In genomic region chr18:79988079-79988924, GRCh38 we compare ENCODE assay signal across 8 cellular contexts. TPM values are rescaled to one million over a fixed set of nuclear protein-coding genes. Genes with fewer than 3 reads are reported as not detected.
DNase-seq lines count a peak whose midpoint lies in the region; ATAC-seq and TF ChIP-seq lines count a peak whose summit lies in the region.

Gene TXNL4A (minus strand): TSS chr18:79988563. CDS start chr18:79988392, 171 bp downstream.

- DNase-seq in GM06990 (ENCODE audit: extremely low read depth, insufficient read length) (peak; percentile 94), HAP-1 (ENCODE audit: low spot score in 2 of 2) (peak; percentile 73 to 85), MG63 (peak; percentile 86), SK-N-MC (ENCODE audit: low read depth, low spot score) (peak; percentile 32), germinal center (ENCODE audit: low spot score) (peak; percentile 84), omental fat pad (ENCODE audit: low spot score) (peak; percentile 31)
- DNase-seq in activated naive CD4-positive, alpha-beta T cell treated with anti-CD3 and anti-CD28 coated beads, Interleukin-2, amount 10 ng/mL, durations not matched to agents 7 days and 5 days: peak; percentile 89

- in situ Hi-C loops in HAP-1 (cut with MboI; ENCODE audit: low sequenced_read_pairs): no loop called here

- H3K36me3 ChIP-seq in GM06990 (ENCODE audit: control insufficient read depth, insufficient read depth, low read length) (peaks cover 4% of the 10 kb centered on the region), HAP-1 (replicated peaks) (peaks cover 31% of the 10 kb centered on the region), MG63 (peaks cover 24% of the 10 kb centered on the region), SK-N-MC (ENCODE audit: insufficient read depth, low read length) (peaks cover 33% of the 10 kb centered on the region)

- no peaks in the 10 kb centered on the region for H3K27me3 Mint-ChIP-seq in activated naive CD4-positive, alpha-beta T cell treated with anti-CD3 and anti-CD28 coated beads, Interleukin-2, amount 10 ng/mL, durations not matched to agents 7 days and 5 days

- H3K4me3 ChIP-seq in GM06990 (replicated peaks; ENCODE audit: low read depth, low read length) (peak within 1 kb of the TSS; percentile 97), HAP-1 (peak within 1 kb of the TSS; percentile 78), MG63 (peak within 1 kb of the TSS; percentile 87), SK-N-MC (peak within 1 kb of the TSS; percentile 84)

- H3K27ac ChIP-seq in SK-N-MC (peak within 1 kb of the TSS; percentile 93), temporal lobe (ENCODE audit: low read depth, low read length) (peak within 1 kb of the TSS; percentile 87)

- peaks cover 21% of the 10 kb centered on the region for H3K36me3 Mint-ChIP-seq in activated naive CD4-positive, alpha-beta T cell treated with anti-CD3 and anti-CD28 coated beads, Interleukin-2, amount 10 ng/mL, durations not matched to agents 7 days and 5 days

- peak within 1 kb of the TSS; percentile 98 for H3K9ac ChIP-seq in SK-N-MC (ENCODE audit: insufficient read length)

- peak; percentile 92 for ATAC-seq in omental fat pad (ENCODE audit: low FRiP score)

- CTCF ChIA-PET in activated naive CD4-positive, alpha-beta T cell treated with anti-CD3 and anti-CD28 coated beads, Interleukin-2, amount 10 ng/mL, durations not matched to agents 7 days and 5 days (lab: Charles Lee): interaction anchor here (0.6 to 1.1 kb wide), 3 partner anchors 27 to 190 kb away, joined by 3 to 4 read pairs (median 3); partner anchors contain the start of gene KCNG2

- H3K9me3 ChIP-seq in HAP-1: no peaks in the 10 kb centered on the region
- H3K9me3 ChIP-seq in MG63: no peaks in the 10 kb centered on the region
- H3K9me3 ChIP-seq in SK-N-MC (ENCODE audit: low read depth, low read length): no peaks in the 10 kb centered on the region

- TF ChIP-seq CTCF in GM06990 (IDR thresholded peaks at IDR 0.05; ENCODE audit: insufficient read depth, low read length, poor library complexity, severe bottlenecking) (peak; percentile 58), omental fat pad (IDR thresholded peaks at IDR 0.05) (no peak)

- H3K27ac Mint-ChIP-seq in activated naive CD4-positive, alpha-beta T cell treated with anti-CD3 and anti-CD28 coated beads, Interleukin-2, amount 10 ng/mL, durations not matched to agents 7 days and 5 days: peak within 1 kb of the TSS; percentile 94

- peaks cover 8% of the 10 kb centered on the region for H3K4me1 ChIP-seq in HAP-1

- H3K4me1 Mint-ChIP-seq in activated naive CD4-positive, alpha-beta T cell treated with anti-CD3 and anti-CD28 coated beads, Interleukin-2, amount 10 ng/mL, durations not matched to agents 7 days and 5 days: peaks cover 44% of the 10 kb centered on the region

- peak within 1 kb of the TSS; percentile 91 for H3K4me3 Mint-ChIP-seq in activated naive CD4-positive, alpha-beta T cell treated with anti-CD3 and anti-CD28 coated beads, Interleukin-2, amount 10 ng/mL, durations not matched to agents 7 days and 5 days

- no peaks in the 10 kb centered on the region for H3K9me3 Mint-ChIP-seq in activated naive CD4-positive, alpha-beta T cell treated with anti-CD3 and anti-CD28 coated beads, Interleukin-2, amount 10 ng/mL, durations not matched to agents 7 days and 5 days

- H3K27me3 ChIP-seq in GM06990 (replicated peaks; ENCODE audit: control insufficient read depth, insufficient read depth, low read length): no peaks in the 10 kb centered on the region
- H3K27me3 ChIP-seq in HAP-1 (ENCODE audit: low read depth): no peaks in the 10 kb centered on the region
- H3K27me3 ChIP-seq in MG63: no peaks in the 10 kb centered on the region

RNA-seq across cellular contexts. Expression of gene TXNL4A, which starts in this region (rescaled TPM):
- total RNA-seq in MG63 (2014; rRNA removed; shearing (Covaris generic); ENCODE audit: low replicate concordance): 69.3 and 176 TPM in 2 replicates
- total RNA-seq in omental fat pad: 10 to 100 TPM; 18.0 to 47.6 (median 33.6) TPM
- total RNA-seq in temporal lobe: 30.0 TPM

Comparison
In these comparisons a context has a peak if more than half of its experiments do, and no peak if none do; other contexts are left out.
1. Peak in every context shown above with its lines: DNase-seq, ATAC-seq, H3K4me3 ChIP-seq and H3K27ac ChIP-seq.
2. DNase-seq: peak in every context shown above with its lines; median percentile 94 in GM06990; 89 in activated naive CD4-positive, alpha-beta T cell treated with anti-CD3 and anti-CD28 coated beads, Interleukin-2, amount 10 ng/mL, durations not matched to agents 7 days and 5 days; 86 in MG63; 84 in germinal center; 79 in HAP-1; 32 in SK-N-MC; 31 in omental fat pad.